Comparison of ENCODE assay signal across 1 cellular context in genomic region chr6:43070028-43070632, GRCh38.
TF ChIP-seq lines count a peak whose summit lies in the region.

No MANE protein-coding gene starts in this region.

TF ChIP-seq in neural cell, 6 proteins besides CTCF, POLR2A, EP300 and RAD21 (continued from another document):
- TF ChIP-seq REST (IDR thresholded peaks at IDR 0.05; ENCODE audit: borderline replicate concordance): no peak
TF ChIP-seq in neural cell: peak in this region for 1.
